Comparison of ENCODE assay signal across 12 cellular contexts in the genomic region with DNA sequence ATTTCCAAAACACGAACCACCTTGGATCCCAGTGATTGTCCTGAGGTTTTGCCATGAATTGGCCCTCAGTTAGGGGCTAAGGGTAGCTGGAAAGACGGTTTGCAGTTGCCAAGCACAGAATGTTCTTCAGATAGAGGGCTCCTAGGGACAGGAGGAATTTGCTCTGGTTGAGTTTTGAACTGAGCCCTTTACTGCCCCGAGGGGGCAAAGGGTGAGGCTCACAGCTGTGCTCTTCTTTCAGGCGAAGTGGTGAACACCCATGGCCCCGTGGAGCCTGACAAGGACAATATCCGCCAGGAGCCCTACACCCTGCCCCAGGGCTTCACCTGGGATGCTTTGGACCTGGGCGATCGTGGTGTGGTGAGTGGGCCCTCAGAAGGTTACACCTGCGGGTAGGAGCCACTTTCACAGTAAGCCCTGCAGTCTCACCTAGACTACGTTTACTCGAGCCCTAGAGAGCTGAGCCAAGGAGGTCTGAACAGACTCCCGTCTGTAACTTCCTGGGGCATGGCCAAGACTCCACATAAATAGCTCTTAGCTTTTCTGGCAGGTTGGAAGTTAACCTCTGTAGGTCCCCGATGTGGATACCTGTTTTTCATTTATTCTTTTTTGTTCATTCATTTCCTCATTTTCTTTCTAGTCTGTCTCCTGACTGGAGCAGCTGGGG. TPM values are rescaled to one million over a fixed set of nuclear protein-coding genes. Genes with fewer than 3 reads are reported as not detected.
DNase-seq lines count a peak whose midpoint lies in the region; ATAC-seq, FAIRE-seq and TF ChIP-seq lines count a peak whose summit lies in the region.
"Had no signal": no experiment of that assay in that cellular context is flagged by ENCODE, and none has a peak within 500 bp of the region (broad histone marks: within the 10 kb centered on the region; RNA-seq: fewer than 3 reads in every experiment).

No MANE protein-coding gene starts in this region.

- peaks cover 25% of the 10 kb centered on the region for H3K4me1 ChIP-seq in astrocyte (ENCODE audit: insufficient read depth, low read length)

- CTCF ChIA-PET in activated CD8-positive, alpha-beta memory T cell treated with anti-CD3 and anti-CD28 coated beads, Interleukin-2, amount 10 ng/mL, durations not matched to agents 7 days and 5 days (lab: Charles Lee) = interaction anchor here (0.5 kb wide), 1 partner anchor 13 kb away, joined by 3 read pairs; no protein-coding TSS in a partner anchor

- peak overlapping the region; percentile 94 for H3K27ac ChIP-seq in astrocyte (ENCODE audit: low read depth, low read length)
- H3K27ac ChIP-seq: C4-2B had no signal

- H3K4me1 Mint-ChIP-seq in astrocyte (ENCODE audit: low read depth, unreplicated experiment) = peaks cover 37% of the 10 kb centered on the region
- H3K4me1 Mint-ChIP-seq in T-helper 2 cell treated with Interferon-gamma antibody and Interleukin-4, amounts not matched to agents 5 μg/mL and 100 μg/mL, for 36 hours (ENCODE audit: low read depth) = no peaks in the 10 kb centered on the region
- H3K4me1 Mint-ChIP-seq in activated CD8-positive, alpha-beta memory T cell treated with anti-CD3 and anti-CD28 coated beads, Interleukin-2, amount 10 ng/mL, durations not matched to agents 7 days and 5 days = peaks cover 4% of the 10 kb centered on the region

- H2AFZ ChIP-seq in astrocyte (ENCODE audit: low read depth, low read length) = no peak overlapping the region

- H4K20me1 ChIP-seq in astrocyte (ENCODE audit: insufficient read depth, low read length) = peaks cover 16% of the 10 kb centered on the region

- peak overlapping the region; percentile 69 for H3K9ac ChIP-seq in astrocyte (ENCODE audit: low read length)

- no peak for FAIRE-seq in astrocyte (lab: Jason Lieb, UNC)
- FAIRE-seq: islet of Langerhans had no signal

- peak overlapping the region; percentile 97 for H3K27ac Mint-ChIP-seq in astrocyte (ENCODE audit: unreplicated experiment)
- H3K27ac Mint-ChIP-seq in T-helper 2 cell treated with Interferon-gamma antibody and Interleukin-4, amounts not matched to agents 5 μg/mL and 100 μg/mL, for 36 hours = no peak overlapping the region
- no peak overlapping the region for H3K27ac Mint-ChIP-seq in activated CD8-positive, alpha-beta memory T cell treated with anti-CD3 and anti-CD28 coated beads, Interleukin-2, amount 10 ng/mL, durations not matched to agents 7 days and 5 days
- H3K27ac Mint-ChIP-seq: activated CD8-positive, alpha-beta T cell treated with anti-CD3 and anti-CD28 coated beads for 36 hours had no signal

- peaks cover 27% of the 10 kb centered on the region for H3K36me3 Mint-ChIP-seq in astrocyte (ENCODE audit: low read depth, unreplicated experiment)
- peaks cover 61% of the 10 kb centered on the region for H3K36me3 Mint-ChIP-seq in T-helper 2 cell treated with Interferon-gamma antibody and Interleukin-4, amounts not matched to agents 5 μg/mL and 100 μg/mL, for 36 hours (ENCODE audit: low read depth)
- H3K36me3 Mint-ChIP-seq in activated CD8-positive, alpha-beta memory T cell treated with anti-CD3 and anti-CD28 coated beads, Interleukin-2, amount 10 ng/mL, durations not matched to agents 7 days and 5 days = peaks cover 41% of the 10 kb centered on the region

- ATAC-seq in left ventricle myocardium superior (peak; percentile 73), sciatic nerve (peak; percentile 88)
- ATAC-seq in activated CD8-positive, alpha-beta memory T cell treated with anti-CD3 and anti-CD28 coated beads, Interleukin-2, amount 10 ng/mL, durations not matched to agents 7 days and 5 days = no peak
- ATAC-seq: activated CD8-positive, alpha-beta T cell treated with anti-CD3 and anti-CD28 coated beads for 36 hours had no signal

- peak overlapping the region; percentile 2 for H3K4me3 ChIP-seq in astrocyte (ENCODE audit: insufficient read depth, low read depth, low read length)

- no peaks in the 10 kb centered on the region for H3K9me3 Mint-ChIP-seq in astrocyte (ENCODE audit: unreplicated experiment)
- no peaks in the 10 kb centered on the region for H3K9me3 Mint-ChIP-seq in T-helper 2 cell treated with Interferon-gamma antibody and Interleukin-4, amounts not matched to agents 5 μg/mL and 100 μg/mL, for 36 hours
- H3K9me3 Mint-ChIP-seq in activated CD8-positive, alpha-beta memory T cell treated with anti-CD3 and anti-CD28 coated beads, Interleukin-2, amount 10 ng/mL, durations not matched to agents 7 days and 5 days (ENCODE audit: low read depth) = no peaks in the 10 kb centered on the region
- H3K9me3 Mint-ChIP-seq: activated CD8-positive, alpha-beta T cell treated with anti-CD3 and anti-CD28 coated beads for 36 hours had no signal

- H3K9me3 ChIP-seq in astrocyte (ENCODE audit: insufficient read depth, low read depth, low read length) = no peaks in the 10 kb centered on the region

- peaks cover 15% of the 10 kb centered on the region for H3K79me2 ChIP-seq in astrocyte (ENCODE audit: insufficient read depth, low read length)

- peak overlapping the region; percentile 72 for H3K4me3 Mint-ChIP-seq in astrocyte (ENCODE audit: unreplicated experiment)
- H3K4me3 Mint-ChIP-seq in T-helper 2 cell treated with Interferon-gamma antibody and Interleukin-4, amounts not matched to agents 5 μg/mL and 100 μg/mL, for 36 hours = no peak overlapping the region
- H3K4me3 Mint-ChIP-seq in activated CD8-positive, alpha-beta memory T cell treated with anti-CD3 and anti-CD28 coated beads, Interleukin-2, amount 10 ng/mL, durations not matched to agents 7 days and 5 days = no peak overlapping the region
- H3K4me3 Mint-ChIP-seq: activated CD8-positive, alpha-beta T cell treated with anti-CD3 and anti-CD28 coated beads for 36 hours had no signal

- H3K27me3 ChIP-seq in astrocyte (ENCODE audit: insufficient read depth, low read length) = no peaks in the 10 kb centered on the region

- intact Hi-C loops in left ventricle myocardium superior (cut with micrococcal nuclease) = loop anchor here (10.0 kb wide), 1 partner anchor 179 kb away; the partner anchor contains the start of gene GFAP
- intact Hi-C loops in sciatic nerve (cut with DNase I) = no loop called here

- H3K36me3 ChIP-seq in astrocyte (ENCODE audit: insufficient read depth, low read length) = peaks cover 47% of the 10 kb centered on the region

- TF ChIP-seq CTCF in astrocyte (IDR thresholded peaks at IDR 0.05; ENCODE audit: insufficient read depth, low read depth, low read length) = no peak

- H3K27me3 Mint-ChIP-seq in astrocyte (ENCODE audit: low read depth, unreplicated experiment) = no peaks in the 10 kb centered on the region
- H3K27me3 Mint-ChIP-seq in T-helper 2 cell treated with Interferon-gamma antibody and Interleukin-4, amounts not matched to agents 5 μg/mL and 100 μg/mL, for 36 hours (ENCODE audit: low read depth) = no peaks in the 10 kb centered on the region
- H3K27me3 Mint-ChIP-seq in activated CD8-positive, alpha-beta memory T cell treated with anti-CD3 and anti-CD28 coated beads, Interleukin-2, amount 10 ng/mL, durations not matched to agents 7 days and 5 days = no peaks in the 10 kb centered on the region
- H3K27me3 Mint-ChIP-seq: activated CD8-positive, alpha-beta T cell treated with anti-CD3 and anti-CD28 coated beads for 36 hours had no signal

- peak overlapping the region; percentile 69 for H3K4me2 ChIP-seq in astrocyte (ENCODE audit: low read length)

- DNase-seq in AG20443 (ENCODE audit: low spot score) (peak; percentile 11), astrocyte (ENCODE audit: low read depth) (peak; percentile 52), left ventricle myocardium superior (peak; percentile 61), sciatic nerve (ENCODE audit: low spot score) (no peak), HPDE6-E6E7 (ENCODE audit: extremely low spot score) (no peak)
- no peak for DNase-seq in activated CD8-positive, alpha-beta memory T cell treated with anti-CD3 and anti-CD28 coated beads for 24 hours
- no peak for DNase-seq in T-helper 2 cell treated with Interferon-gamma antibody and Interleukin-4, amounts not matched to agents 5 μg/mL and 100 μg/mL, for 36 hours (ENCODE audit: low spot score)
- DNase-seq in activated CD8-positive, alpha-beta memory T cell treated with anti-CD3 and anti-CD28 coated beads, Interleukin-2, amount 10 ng/mL, durations not matched to agents 7 days and 5 days = no peak
- DNase-seq: activated CD8-positive, alpha-beta T cell treated with anti-CD3 and anti-CD28 coated beads for 36 hours; SHP77 treated with DMSO at 0.1 percent for 48 hours had no signal

RNA-seq across cellular contexts. Expression of gene NMT1, which starts 32.5 kb away (rescaled TPM):
- 114 and 130 TPM in 2 replicates for total RNA-seq in astrocyte
- 114 TPM for total RNA-seq in left ventricle myocardium superior
- total RNA-seq in sciatic nerve = 98.4 TPM
- total RNA-seq in activated CD8-positive, alpha-beta memory T cell treated with anti-CD3 and anti-CD28 coated beads, Interleukin-2, amount 10 ng/mL, durations not matched to agents 7 days and 5 days = 100 to 1,000 TPM; 136 to 148 TPM

RNA-seq across cellular contexts. Expression of gene PLCD3, which starts 38.7 kb away (rescaled TPM):
- 76.5 and 92.0 TPM in 2 replicates for total RNA-seq in astrocyte
- total RNA-seq in left ventricle myocardium superior = 281 TPM
- 79.4 TPM for total RNA-seq in sciatic nerve
- total RNA-seq in activated CD8-positive, alpha-beta memory T cell treated with anti-CD3 and anti-CD28 coated beads, Interleukin-2, amount 10 ng/mL, durations not matched to agents 7 days and 5 days = 1 to 10 TPM; 2.6 to 5.2 TPM

RNA-seq across cellular contexts. Expression of gene ACBD4, which starts 41.9 kb away (rescaled TPM):
- total RNA-seq in astrocyte (3.9 and 4.7 TPM in 2 replicates), left ventricle myocardium superior (7.7 TPM), sciatic nerve (26.4 TPM)
- 10 to 100 TPM; 14.9 to 20.6 TPM for total RNA-seq in activated CD8-positive, alpha-beta memory T cell treated with anti-CD3 and anti-CD28 coated beads, Interleukin-2, amount 10 ng/mL, durations not matched to agents 7 days and 5 days

RNA-seq across cellular contexts. Expression of gene DCAKD, which starts 42.1 kb away (rescaled TPM):
- total RNA-seq in astrocyte = 34.8 and 43.3 TPM in 2 replicates
- total RNA-seq in left ventricle myocardium superior = 25.6 TPM
- total RNA-seq in sciatic nerve = 40.9 TPM
- 10 to 100 TPM; 29.4 to 34.3 TPM for total RNA-seq in activated CD8-positive, alpha-beta memory T cell treated with anti-CD3 and anti-CD28 coated beads, Interleukin-2, amount 10 ng/mL, durations not matched to agents 7 days and 5 days

RNA-seq across cellular contexts. Expression of gene HEXIM1, which starts 54.7 kb away (rescaled TPM):
- total RNA-seq in astrocyte = 44.5 and 46.6 TPM in 2 replicates
- total RNA-seq in left ventricle myocardium superior = 35.1 TPM
- total RNA-seq in sciatic nerve = 39.1 TPM
- 10 to 100 TPM; 40.2 to 42.4 TPM for total RNA-seq in activated CD8-positive, alpha-beta memory T cell treated with anti-CD3 and anti-CD28 coated beads, Interleukin-2, amount 10 ng/mL, durations not matched to agents 7 days and 5 days

Comparison
In these comparisons a context has a peak if more than half of its experiments do, and no peak if none do; other contexts are left out.
1. DNase-seq: peak in AG20443 (single experiment), astrocyte (single experiment) and left ventricle myocardium superior (single experiment); none in sciatic nerve (single experiment), HPDE6-E6E7 (single experiment), activated CD8-positive, alpha-beta memory T cell treated with anti-CD3 and anti-CD28 coated beads for 24 hours (single experiment), T-helper 2 cell treated with Interferon-gamma antibody and Interleukin-4, amounts not matched to agents 5 μg/mL and 100 μg/mL, for 36 hours (single experiment) and activated CD8-positive, alpha-beta memory T cell treated with anti-CD3 and anti-CD28 coated beads, Interleukin-2, amount 10 ng/mL, durations not matched to agents 7 days and 5 days (single experiment).
2. RNA of gene PLCD3, which starts 38.7 kb away (total RNA-seq): 281 TPM in left ventricle myocardium superior (single experiment), 76.5 to 92.0 TPM in astrocyte and 79.4 TPM in sciatic nerve (single experiment); 2.6 to 5.2 TPM in activated CD8-positive, alpha-beta memory T cell treated with anti-CD3 and anti-CD28 coated beads, Interleukin-2, amount 10 ng/mL, durations not matched to agents 7 days and 5 days; every median in the first group is over 10 times any median in the second.